In genomic region chr17:13922885-13923284, GRCh38 we compare ENCODE assay signal across 1 cellular context.
TF ChIP-seq lines count a peak whose summit lies in the region.

No MANE protein-coding gene starts in this region.

TF ChIP-seq in GM23338, 12 proteins besides CTCF, POLR2A, EP300 and RAD21 (continued from another document):
- TF ChIP-seq REST (IDR thresholded peaks at IDR 0.05; ENCODE audit: unreplicated experiment) (no peak), JUNB (IDR thresholded peaks at IDR 0.05; ENCODE audit: unreplicated experiment) (no peak), NANOG (IDR thresholded peaks at IDR 0.05; ENCODE audit: borderline replicate concordance) (no peak), STAT1 (IDR thresholded peaks at IDR 0.05; ENCODE audit: unreplicated experiment) (no peak), ZNF462 (CRISPR knock-in tag; IDR thresholded peaks at IDR 0.05) (no peak), POLR2AphosphoS5 (IDR thresholded peaks at IDR 0.05; ENCODE audit: low read depth) (no peak), CREB1 (CRISPR knock-in tag; IDR thresholded peaks at IDR 0.05; ENCODE audit: low read depth) (no peak)
